Comparison of ENCODE assay signal across 20 cellular contexts in genomic region chr21:14876464-14876863, GRCh38.
A peak's percentile ranks its signal among the peaks of the same experiment; 100 is the strongest.
DNase-seq lines count a peak whose midpoint lies in the region; ATAC-seq and TF ChIP-seq lines count a peak whose summit lies in the region.
"Had no signal": no experiment of that assay in that cellular context is flagged by ENCODE, and none has a peak within 500 bp of the region (broad histone marks: within the 10 kb centered on the region; RNA-seq: fewer than 3 reads in every experiment).

No MANE protein-coding gene starts in this region.

- H3K4me1 Mint-ChIP-seq in progenitor cell of endocrine pancreas (ENCODE audit: low read depth) = peaks cover 52% of the 10 kb centered on the region

- H3K4me1 ChIP-seq in PC-3 (ENCODE audit: insufficient read depth, low read length) = peaks cover 84% of the 10 kb centered on the region
- H3K4me1 ChIP-seq in ectodermal cell (ENCODE audit: control insufficient read depth, insufficient read depth, low read length) = peaks cover 14% of the 10 kb centered on the region
- H3K4me1 ChIP-seq in left lung = peaks cover 5 to 18% of the 10 kb centered on the region in 2 donors

- peaks cover 12% of the 10 kb centered on the region; the same call in 1 of the 2 replicates for H3K79me2 ChIP-seq in PC-3 (ENCODE audit: low read length)

- H3K4me3 Mint-ChIP-seq in progenitor cell of endocrine pancreas (ENCODE audit: low read depth) = no peak overlapping the region
- H3K4me3 Mint-ChIP-seq: activated naive CD8-positive, alpha-beta T cell treated with anti-CD3 and anti-CD28 coated beads for 36 hours; endodermal cell; natural killer cell treated with Interleukin-12 subunit alpha and Interleukin-12 subunit beta and Interleukin-15 and Interleukin-18, amount 100 ng/mL, for 72 hours; WTC11 had no signal

- BruUV-seq in PC-3 (replicated peaks; lab: Mats Ljungman, UMichigan) = no TSS peak

- H3K27me3 Mint-ChIP-seq in progenitor cell of endocrine pancreas = no peaks in the 10 kb centered on the region
- H3K27me3 Mint-ChIP-seq: activated naive CD8-positive, alpha-beta T cell treated with anti-CD3 and anti-CD28 coated beads for 36 hours; natural killer cell treated with Interleukin-12 subunit alpha and Interleukin-12 subunit beta and Interleukin-15 and Interleukin-18, amount 100 ng/mL, for 72 hours had no signal

- POLR2A ChIA-PET in PC-3 (lab: Charles Lee; ENCODE audit: unreplicated experiment) = no interaction called here

- H3K27me3 ChIP-seq in PC-3 (ENCODE audit: low read length) (no peaks in the 10 kb centered on the region), ectodermal cell (ENCODE audit: control insufficient read depth, insufficient read depth, low read length, poor library complexity, severe bottlenecking) (no peaks in the 10 kb centered on the region), left lung (no peaks in the 10 kb centered on the region)
- H3K27me3 ChIP-seq: gastroesophageal sphincter, Peyer's patch had no signal

- H4K20me1 ChIP-seq in PC-3 (ENCODE audit: low read length) = no peaks in the 10 kb centered on the region

- peak overlapping the region; percentile 31; the same call in 1 of the 2 replicates for H2AFZ ChIP-seq in PC-3 (ENCODE audit: low read length)

- peak; percentile 72 for DNase-seq in DMS 273 treated with DMSO at 0.1 percent for 48 hours (lab: John Stamatoyannopoulos, UW)
- DNase-seq in PC-3 = no peak
- DNase-seq in progenitor cell of endocrine pancreas (ENCODE audit: low spot score, unreplicated experiment) = no peak
- no peak for DNase-seq in RKO (ENCODE audit: low spot score)
- DNase-seq in left lung = no peak
- DNase-seq in SK-N-DZ (ENCODE audit: low spot score) = no peak
- no peak for DNase-seq in activated T-cell treated with anti-CD3 and anti-CD28 coated beads, Interleukin-2, amount 50 U/mL, for 1 hour
- DNase-seq: activated CD8-positive, alpha-beta memory T cell treated with anti-CD3 and anti-CD28 coated beads, Interleukin-2, amount 50 U/mL, for 4 hours; activated naive CD8-positive, alpha-beta T cell treated with anti-CD3 and anti-CD28 coated beads for 36 hours; CD4-positive, alpha-beta memory T cell; endodermal cell; NCI-H1092; NCI-H2029; NCI-H2227 treated with DMSO at 0.1 percent for 48 hours; Peyer's patch; posterior cingulate gyrus had no signal

- no peaks in the 10 kb centered on the region for H3K9me2 ChIP-seq in PC-3 (replicated peaks; ENCODE audit: low read length)

- peak overlapping the region; percentile 94 for H3K27ac ChIP-seq in PC-3 (ENCODE audit: low read length)
- peak overlapping the region; percentile 55 for H3K27ac ChIP-seq in ectodermal cell (ENCODE audit: insufficient read depth, low read depth, low read length, poor library complexity, severe bottlenecking)
- H3K27ac ChIP-seq in left lung = no peak overlapping the region
- H3K27ac ChIP-seq: gastroesophageal sphincter had no signal

- CTCF ChIA-PET in PC-3 (lab: Charles Lee) = no interaction called here

- H3K9me3 Mint-ChIP-seq in progenitor cell of endocrine pancreas (ENCODE audit: low read depth) = peaks cover 9% of the 10 kb centered on the region
- H3K9me3 Mint-ChIP-seq: activated naive CD8-positive, alpha-beta T cell treated with anti-CD3 and anti-CD28 coated beads for 36 hours; CD4-positive, alpha-beta memory T cell; endodermal cell; natural killer cell treated with Interleukin-12 subunit alpha and Interleukin-12 subunit beta and Interleukin-15 and Interleukin-18, amount 100 ng/mL, for 72 hours; WTC11 had no signal

- 67 to 76% methylated on average over 6 of the region's 6 CpGs for WGBS in ectodermal cell, 2 experiments

- no peaks in the 10 kb centered on the region for H3K36me3 Mint-ChIP-seq in progenitor cell of endocrine pancreas (ENCODE audit: insufficient read depth)
- H3K36me3 Mint-ChIP-seq: activated naive CD8-positive, alpha-beta T cell treated with anti-CD3 and anti-CD28 coated beads for 36 hours; CD4-positive, alpha-beta memory T cell; natural killer cell treated with Interleukin-12 subunit alpha and Interleukin-12 subunit beta and Interleukin-15 and Interleukin-18, amount 100 ng/mL, for 72 hours; WTC11 had no signal

- peak overlapping the region; percentile 49 for H3K9ac ChIP-seq in PC-3 (ENCODE audit: low read length)

- H3K36me3 ChIP-seq in PC-3 (ENCODE audit: low read depth, low read length) (no peaks in the 10 kb centered on the region), ectodermal cell (ENCODE audit: control insufficient read depth, insufficient read depth, low read length) (no peaks in the 10 kb centered on the region), left lung (no peaks in the 10 kb centered on the region)
- H3K36me3 ChIP-seq: gastroesophageal sphincter, Peyer's patch had no signal

- peaks cover 16% of the 10 kb centered on the region for H3F3A ChIP-seq in PC-3 (ENCODE audit: low read length, unreplicated experiment)

- no peak overlapping the region; the same call in 1 of the 2 replicates for H3K4me2 ChIP-seq in PC-3 (ENCODE audit: low read length)

- ATAC-seq in PC-3 (no peak), left lung (no peak)
- ATAC-seq: gastroesophageal sphincter; natural killer cell treated with Interleukin-12 subunit alpha and Interleukin-12 subunit beta and Interleukin-15 and Interleukin-18, amount 100 ng/mL, for 72 hours; WTC11 had no signal

- intact Hi-C loops in PC-3 (cut with micrococcal nuclease) = loop anchor here (5.0 kb wide), 3 partner anchors 316 to 606 kb away; no protein-coding TSS in a partner anchor
- intact Hi-C loops in left lung (cut with DNase I) = no loop called here

- no peak overlapping the region for H3K4me3 ChIP-seq in PC-3 (ENCODE audit: low read length)
- no peak overlapping the region for H3K4me3 ChIP-seq in ectodermal cell (ENCODE audit: insufficient read depth, low read depth, low read length)
- H3K4me3 ChIP-seq in left lung = no peak overlapping the region
- H3K4me3 ChIP-seq: gastroesophageal sphincter, Peyer's patch had no signal

- peak overlapping the region; percentile 36 for H3K27ac Mint-ChIP-seq in progenitor cell of endocrine pancreas
- H3K27ac Mint-ChIP-seq: activated naive CD8-positive, alpha-beta T cell treated with anti-CD3 and anti-CD28 coated beads for 36 hours; endodermal cell; natural killer cell treated with Interleukin-12 subunit alpha and Interleukin-12 subunit beta and Interleukin-15 and Interleukin-18, amount 100 ng/mL, for 72 hours; WTC11 had no signal

- H3K9me3 ChIP-seq in PC-3 (ENCODE audit: low read length) = no peaks in the 10 kb centered on the region
- no peaks in the 10 kb centered on the region for H3K9me3 ChIP-seq in ectodermal cell (ENCODE audit: control insufficient read depth, low read length)
- no peaks in the 10 kb centered on the region for H3K9me3 ChIP-seq in left lung
- H3K9me3 ChIP-seq: gastroesophageal sphincter, Peyer's patch had no signal

- TF ChIP-seq CTCF in PC-3 (conservative IDR thresholded peaks at IDR 0.05; ENCODE audit: low read depth, low read length) (no peak), progenitor cell of endocrine pancreas (IDR thresholded peaks at IDR 0.05; ENCODE audit: unreplicated experiment) (no peak), left lung (IDR thresholded peaks at IDR 0.05) (no peak)

Comparison
In these comparisons a context has a peak if more than half of its experiments do, and no peak if none do; other contexts are left out.
1. H3K27ac ChIP-seq: peak in PC-3 (single experiment) and ectodermal cell (single experiment); none in left lung (0 of 2).